8 cellular contexts compared by ENCODE assay signal in the genomic region with DNA sequence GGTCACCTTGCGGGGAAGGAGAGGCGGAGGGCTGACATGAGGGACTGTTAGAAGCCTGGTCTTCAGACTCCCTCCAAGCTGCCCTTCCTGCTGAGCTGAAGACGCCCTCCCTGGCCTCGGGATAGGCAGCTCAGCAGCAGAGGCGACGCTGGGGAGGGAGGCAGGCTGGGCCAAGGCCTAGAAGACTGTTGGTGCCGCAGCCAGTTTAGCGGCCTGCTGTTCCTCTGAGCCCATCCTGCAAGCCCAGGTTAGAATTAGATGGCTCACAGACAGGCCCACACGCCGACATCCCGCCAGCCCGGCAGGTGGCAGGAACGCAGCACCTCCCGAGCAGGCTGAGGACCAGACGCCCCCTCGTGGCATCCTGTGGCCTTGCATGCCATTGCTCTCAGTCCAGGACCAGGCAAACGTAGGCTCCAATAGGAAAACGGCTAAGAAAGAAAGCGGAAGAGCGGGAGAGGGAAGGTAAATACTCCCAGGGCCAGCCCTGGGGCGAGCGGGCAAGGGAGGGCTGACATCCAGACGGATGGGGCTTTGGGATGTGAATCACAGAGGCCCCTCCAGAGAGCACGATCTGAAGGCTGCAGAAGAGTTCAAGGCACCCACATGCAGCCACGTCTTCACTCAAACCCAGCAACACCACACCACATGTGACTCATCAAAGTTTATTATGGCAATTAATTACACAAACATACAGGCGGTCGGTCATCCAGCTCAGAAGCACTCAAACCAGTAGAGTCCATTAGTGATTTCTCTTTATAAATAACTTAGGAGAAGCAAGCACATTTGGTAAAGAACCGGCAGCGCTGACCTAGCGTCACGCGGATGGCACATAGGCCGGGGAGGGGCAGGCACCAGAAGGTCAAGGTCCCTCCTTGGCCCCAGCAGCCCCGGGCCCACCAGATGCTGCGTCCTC. TPM values are rescaled to one million over a fixed set of nuclear protein-coding genes. Genes with fewer than 3 reads are reported as not detected.
DNase-seq lines count a peak whose midpoint lies in the region; ATAC-seq and TF ChIP-seq lines count a peak whose summit lies in the region.

No MANE protein-coding gene starts in this region.

- no peaks in the 10 kb centered on the region for H3K27me3 Mint-ChIP-seq in neural crest cell (ENCODE audit: low read depth)

- no peaks in the 10 kb centered on the region for H3K36me3 Mint-ChIP-seq in neural crest cell (ENCODE audit: low read depth)

- H3K4me3 ChIP-seq in fibroblast of lung (replicated peaks in 1 of 4; ENCODE audit: control extremely low read depth in 1 of 4, insufficient read depth in 1 of 4, low read depth in 3 of 4, low read length in 4 of 4): peak overlapping the region in 2 of 4 experiments; percentile 28 to 40

- H2AFZ ChIP-seq in fibroblast of lung (ENCODE audit: low read length): no peak overlapping the region

- no peaks in the 10 kb centered on the region for H3K9me3 Mint-ChIP-seq in neural crest cell

- H3K4me1 ChIP-seq in fibroblast of lung (ENCODE audit: control insufficient read depth, extremely low read depth, insufficient read depth, low read length): peaks cover 14% of the 10 kb centered on the region

- TF ChIP-seq RAD21 in Ishikawa (IDR thresholded peaks at IDR 0.05; ENCODE audit: low read depth): peak; percentile 93

- no peaks in the 10 kb centered on the region for H4K20me1 ChIP-seq in fibroblast of lung (ENCODE audit: control insufficient read depth, extremely low read depth, insufficient read depth, low read length)

- peak overlapping the region; percentile 51 for H3K4me2 ChIP-seq in fibroblast of lung (ENCODE audit: extremely low read depth, insufficient read depth, low read length)

- ATAC-seq in GM21390 (IDR thresholded peaks at IDR 0.05; ENCODE audit: unreplicated experiment): peak; percentile 91

- TF ChIP-seq EP300 in Ishikawa (IDR thresholded peaks at IDR 0.05; ENCODE audit: borderline replicate concordance): no peak

- no peaks in the 10 kb centered on the region for H3K9me3 ChIP-seq in fibroblast of lung (ENCODE audit: control insufficient read depth, insufficient read depth, low read depth, low read length)

- peaks cover 7% of the 10 kb centered on the region for H3K4me1 Mint-ChIP-seq in neural crest cell

- H3K36me3 ChIP-seq in fibroblast of lung (ENCODE audit: control insufficient read depth, insufficient read depth, low read length): peaks cover 5% of the 10 kb centered on the region

- no peak overlapping the region for H3K27ac Mint-ChIP-seq in neural crest cell (ENCODE audit: unreplicated experiment)

- no peak overlapping the region for H3K9ac ChIP-seq in fibroblast of lung (ENCODE audit: insufficient read depth, low read length)

- peaks cover 5% of the 10 kb centered on the region for H3K27me3 ChIP-seq in fibroblast of lung (ENCODE audit: control insufficient read depth, insufficient read depth, low read length)

- peak overlapping the region; percentile 58 for H3K27ac ChIP-seq in fibroblast of lung (ENCODE audit: insufficient read depth, low read length)

- H3K4me3 Mint-ChIP-seq in neural crest cell: no peak overlapping the region

- TF ChIP-seq CTCF in fibroblast of lung (conservative IDR thresholded peaks at IDR 0.05 in 1 of 2, IDR thresholded peaks at IDR 0.05 in 1 of 2; ENCODE audit: low read depth in 1 of 2, low read length in 2 of 2) (peak; percentile 99 to 100), neural crest cell (conservative IDR thresholded peaks at IDR 0.05) (peak; percentile 100)

- DNase-seq in CD1c-positive myeloid dendritic cell (ENCODE audit: extremely low spot score) (peak; percentile 92), activated T-cell treated with anti-CD3 and anti-CD28 coated beads for 1 hour (ENCODE audit: low read depth) (peak; percentile 87), fibroblast of lung (ENCODE audit: low read depth in 2 of 2) (peak; percentile 81 to 88), neural crest cell (ENCODE audit: low read depth, low spot score) (peak; percentile 92), stromal cell of bone marrow (ENCODE audit: low read depth) (peak; percentile 66), NCI-H2196 (lab: John Stamatoyannopoulos, UW; ENCODE audit: unreplicated experiment) (no peak)

- no peaks in the 10 kb centered on the region for H3K79me2 ChIP-seq in fibroblast of lung (ENCODE audit: control insufficient read depth, insufficient read depth, low read length)

TF ChIP-seq in Ishikawa, 13 proteins besides CTCF, POLR2A, EP300 and RAD21:
- TF ChIP-seq REST (IDR thresholded peaks at IDR 0.05; ENCODE audit: low read depth) (no peak), TEAD4 (IDR thresholded peaks at IDR 0.05) (peak; percentile 69), NFIC (IDR thresholded peaks at IDR 0.05) (no peak), EGR1 (IDR thresholded peaks at IDR 0.05) (no peak), CEBPB (IDR thresholded peaks at IDR 0.05) (no peak)
- TF ChIP-seq, protein P1, sequence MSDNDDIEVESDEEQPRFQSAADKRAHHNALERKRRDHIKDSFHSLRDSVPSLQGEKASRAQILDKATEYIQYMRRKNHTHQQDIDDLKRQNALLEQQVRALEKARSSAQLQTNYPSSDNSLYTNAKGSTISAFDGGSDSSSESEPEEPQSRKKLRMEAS (IDR thresholded peaks at IDR 0.05): peak; percentile 36; the same call in 1 of the 2 replicates

RNA-seq across cellular contexts. Expression of gene CD5, which starts 27.6 kb away (rescaled TPM):
- not detected in 2 replicates for total RNA-seq in fibroblast of lung
- polyA plus RNA-seq in fibroblast of lung: not detected in 2 replicates
- 0.03 TPM in 1 of 2 replicates, not detected in the other for polyA plus RNA-seq in fibroblast of lung (2012)
- polyA minus RNA-seq in fibroblast of lung (ENCODE audit: low replicate concordance): not detected in 2 replicates
- total RNA-seq in neural crest cell: not detected in 2 replicates

RNA-seq across cellular contexts. Expression of gene VPS37C, which starts 31.4 kb away (rescaled TPM):
- 7.2 and 7.6 TPM in 2 replicates for total RNA-seq in fibroblast of lung
- 9.9 and 10.7 TPM in 2 replicates for polyA plus RNA-seq in fibroblast of lung
- 13.0 and 13.1 TPM in 2 replicates for polyA plus RNA-seq in fibroblast of lung (2012)
- 9.4 and 12.9 TPM in 2 replicates for polyA minus RNA-seq in fibroblast of lung (ENCODE audit: low replicate concordance)
- total RNA-seq in neural crest cell: 25.8 and 26.0 TPM in 2 replicates
